Comparison of ENCODE assay signal across 14 cellular contexts in the genomic region with DNA sequence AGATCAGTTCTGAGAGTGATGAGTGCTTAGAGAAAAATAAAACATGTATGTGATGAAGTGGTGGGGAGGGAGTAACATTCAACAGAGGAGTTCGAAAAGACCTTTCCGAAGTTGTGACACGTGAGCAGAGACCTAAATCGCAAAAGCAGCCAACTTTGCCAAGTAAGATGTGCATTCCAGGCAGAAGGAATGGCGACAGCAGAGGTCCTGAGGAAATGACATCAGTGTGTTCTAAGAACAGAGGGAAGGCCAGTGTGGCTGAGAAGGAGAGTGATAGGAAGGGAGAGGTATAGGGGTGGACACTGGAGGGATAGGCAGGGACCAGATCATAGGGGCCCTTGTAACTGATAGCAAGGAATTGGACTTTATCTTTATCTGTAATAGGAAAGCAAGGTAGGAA.
"Had no signal": no experiment of that assay in that cellular context is flagged by ENCODE, and none has a peak within 500 bp of the region (broad histone marks: within the 10 kb centered on the region; RNA-seq: fewer than 3 reads in every experiment).

No MANE protein-coding gene starts in this region.

- H3K36me3 Mint-ChIP-seq: activated naive CD8-positive, alpha-beta T cell treated with anti-CD3 and anti-CD28 coated beads for 36 hours; T-cell had no signal

- H3K36me3 ChIP-seq: stomach had no signal

- H3K4me3 Mint-ChIP-seq: activated naive CD8-positive, alpha-beta T cell treated with anti-CD3 and anti-CD28 coated beads for 36 hours; activated T-helper 1 cell treated with anti-CD3 and anti-CD28 coated beads, Interleukin-12 subunit alpha, Interleukin-12 subunit beta, Interleukin-2, Interleukin-4 antibody, amounts not matched to agents 30 ng/mL and 10 ng/mL and 1 ng/mL, durations not matched to agents 14 hours and 24 hours and 36 hours; T-cell had no signal

- H3K79me2 ChIP-seq: parathyroid adenoma had no signal

- H2AFZ ChIP-seq: parathyroid adenoma had no signal

- H3K27ac ChIP-seq: parathyroid adenoma, stomach, testis had no signal

- H3K9me3 Mint-ChIP-seq: activated naive CD8-positive, alpha-beta T cell treated with anti-CD3 and anti-CD28 coated beads for 36 hours; activated T-helper 1 cell treated with anti-CD3 and anti-CD28 coated beads, Interleukin-12 subunit alpha, Interleukin-12 subunit beta, Interleukin-2, Interleukin-4 antibody, amounts not matched to agents 30 ng/mL and 10 ng/mL and 1 ng/mL, durations not matched to agents 14 hours and 24 hours and 36 hours; T-cell had no signal

- H3K4me3 ChIP-seq: dorsolateral prefrontal cortex, stomach, testis had no signal

- H3K4me1 ChIP-seq: parathyroid adenoma, testis had no signal

- DNase-seq: activated CD4-positive, alpha-beta T cell treated with anti-CD3 and anti-CD28 coated beads, Interleukin-2, amount 50 U/mL, for 1 hour; activated CD8-positive, alpha-beta memory T cell treated with anti-CD3 and anti-CD28 coated beads for 24 hours; activated naive CD8-positive, alpha-beta T cell treated with anti-CD3 and anti-CD28 coated beads for 36 hours; amygdala; dorsolateral prefrontal cortex; hypothalamus; kidney glomerular epithelial cell; stimulated activated CD4-positive, alpha-beta T cell treated with anti-CD3 and anti-CD28 coated beads, Interleukin-1b, Interleukin-23, amount 100 ng/mL, for 48 hours; stomach; T-cell; T1000; testis had no signal

- H3K9me3 ChIP-seq: stomach, testis had no signal

- H3K27ac Mint-ChIP-seq: activated naive CD8-positive, alpha-beta T cell treated with anti-CD3 and anti-CD28 coated beads for 36 hours had no signal

- H3K27me3 ChIP-seq: dorsolateral prefrontal cortex, stomach, testis had no signal

- H3K9ac ChIP-seq: parathyroid adenoma had no signal

- H3K27me3 Mint-ChIP-seq: activated naive CD8-positive, alpha-beta T cell treated with anti-CD3 and anti-CD28 coated beads for 36 hours; T-cell had no signal
